Comparison of ENCODE assay signal across 28 cellular contexts in genomic region chr15:43521419-43521818, GRCh38.
"Had no signal": no experiment of that assay in that cellular context is flagged by ENCODE, and none has a peak within 500 bp of the region (broad histone marks: within the 10 kb centered on the region; RNA-seq: fewer than 3 reads in every experiment).

No MANE protein-coding gene starts in this region.

- H3K4me3 ChIP-seq: esophagus muscularis mucosa, lung, mucosa of descending colon, neural progenitor cell, ovary, psoas muscle, sigmoid colon, stomach, testis, tibial artery, upper lobe of left lung, uterus had no signal

- H3K27me3 ChIP-seq: esophagus muscularis mucosa, neural progenitor cell, ovary, sigmoid colon, testis, tibial artery, uterus had no signal

- FAIRE-seq: colon, endothelial cell of umbilical vein, keratinocyte had no signal

- H2AFZ ChIP-seq: neural progenitor cell had no signal

- H3K36me3 ChIP-seq: neural progenitor cell, ovary, uterus had no signal

- H3K36me3 Mint-ChIP-seq: memory B cell; naive B cell; natural killer cell treated with Interleukin-12 subunit alpha and Interleukin-12 subunit beta and Interleukin-15 and Interleukin-18, amount 100 ng/mL, for 72 hours; stimulated activated effector memory CD8-positive, alpha-beta T cell treated with anti-CD3 and anti-CD28 coated beads, Interleukin-12 subunit alpha, Interleukin-12 subunit beta, amount 100 ng/mL, for 72 hours had no signal

- H3K27ac Mint-ChIP-seq: dendritic cell treated with granulocyte-macrophage colony-stimulating factor and Interleukin-4, amounts not matched to agents 40 ng/mL and 50 ng/mL, for 4 days; memory B cell; mesothelial cell of epicardium; natural killer cell treated with Interleukin-12 subunit alpha and Interleukin-12 subunit beta and Interleukin-15 and Interleukin-18, amount 100 ng/mL, for 72 hours; neural progenitor cell had no signal

- H3K4me3 Mint-ChIP-seq: dendritic cell treated with granulocyte-macrophage colony-stimulating factor and Interleukin-4, amounts not matched to agents 40 ng/mL and 50 ng/mL, for 4 days; memory B cell; mesothelial cell of epicardium; natural killer cell treated with Interleukin-12 subunit alpha and Interleukin-12 subunit beta and Interleukin-15 and Interleukin-18, amount 100 ng/mL, for 72 hours; neural progenitor cell; stimulated activated effector memory CD8-positive, alpha-beta T cell treated with anti-CD3 and anti-CD28 coated beads, Interleukin-12 subunit alpha, Interleukin-12 subunit beta, amount 100 ng/mL, for 72 hours had no signal

- H3K27ac ChIP-seq: esophagus muscularis mucosa, neural progenitor cell, ovary, psoas muscle, sigmoid colon, stomach, testis, tibial artery, upper lobe of left lung, uterus had no signal

- H3K4me2 ChIP-seq: neural progenitor cell had no signal

- H3K9me3 ChIP-seq: esophagus muscularis mucosa, mucosa of descending colon, psoas muscle, sigmoid colon, stomach, testis, upper lobe of left lung had no signal

- DNase-seq: effector memory CD4-positive, alpha-beta T cell; foreskin melanocyte; hypothalamus; mucosa of descending colon; naive B cell; ovary; psoas muscle; right cardiac atrium; sigmoid colon; stimulated activated CD4-positive, alpha-beta T cell treated with anti-CD3 and anti-CD28 coated beads, Interleukin-2, amount 100 ng/mL, for 24 hours; stimulated activated CD4-positive, alpha-beta T cell treated with anti-CD3 and anti-CD28 coated beads, Interleukin-4, amount 100 ng/mL, for 24 hours; stimulated activated naive CD4-positive, alpha-beta T cell treated with Interleukin-2 at 50 U/mL for 16 hours; stomach; testis; tibial artery; upper lobe of left lung; uterus had no signal

- H3K9me3 Mint-ChIP-seq: dendritic cell treated with granulocyte-macrophage colony-stimulating factor and Interleukin-4, amounts not matched to agents 40 ng/mL and 50 ng/mL, for 4 days; memory B cell; naive B cell; natural killer cell treated with Interleukin-12 subunit alpha and Interleukin-12 subunit beta and Interleukin-15 and Interleukin-18, amount 100 ng/mL, for 72 hours; stimulated activated effector memory CD8-positive, alpha-beta T cell treated with anti-CD3 and anti-CD28 coated beads, Interleukin-12 subunit alpha, Interleukin-12 subunit beta, amount 100 ng/mL, for 72 hours had no signal
